25 cellular contexts compared by ENCODE assay signal in genomic region chr2:12652723-12653122, GRCh38.
"Had no signal": no experiment of that assay in that cellular context is flagged by ENCODE, and none has a peak within 500 bp of the region (broad histone marks: within the 10 kb centered on the region; RNA-seq: fewer than 3 reads in every experiment).

No MANE protein-coding gene starts in this region.

- H3K27ac ChIP-seq: adrenal gland, KMS-11 had no signal

- H3K4me3 ChIP-seq: adrenal gland, SJSA1 had no signal

- H3K36me3 ChIP-seq: adrenal gland, SJSA1 had no signal

- DNase-seq: activated B cell treated with CpG ODN at 0.5 μM for 24 hours; activated CD4-positive, alpha-beta memory T cell treated with anti-CD3 and anti-CD28 coated beads for 36 hours; activated CD4-positive, alpha-beta T cell treated with anti-CD3 and anti-CD28 coated beads for 1 hour; activated CD4-positive, alpha-beta T cell treated with anti-CD3 and anti-CD28 coated beads, Interleukin-2, amount 10 ng/mL, durations not matched to agents 24 days and 14 days; activated CD8-positive, alpha-beta memory T cell treated with anti-CD3 and anti-CD28 coated beads for 24 hours; activated gamma-delta T cell treated with Interleukin-2 at 50 U/mL for 16 hours; activated naive CD4-positive, alpha-beta T cell treated with anti-CD3 and anti-CD28 coated beads, Interleukin-2, amount 10 ng/mL, durations not matched to agents 7 days and 5 days; activated naive CD8-positive, alpha-beta T cell treated with anti-CD3 and anti-CD28 coated beads, Interleukin-2, amount 10 ng/mL, durations not matched to agents 7 days and 5 days; activated T-cell treated with anti-CD3 and anti-CD28 coated beads, Interleukin-2, amount 50 U/mL, for 4 hours; adrenal gland; NCI-H1092; NCI-H1417; NCI-H1694; NCI-H2029; NCI-H2107; NCI-H2171 treated with DMSO at 0.1 percent for 48 hours; NCI-H226; NCI-H510A; NCI-H526 treated with DMSO at 0.1 percent for 48 hours; NCI-H82; T-helper 17 cell; T-helper 9 cell had no signal

- H3K9me3 ChIP-seq: adrenal gland, SJSA1 had no signal

- H3K4me2 ChIP-seq: KMS-11 had no signal

- H3K9ac ChIP-seq: KMS-11 had no signal

- H3K27me3 ChIP-seq: adrenal gland, SJSA1 had no signal

- FAIRE-seq: HepG2 had no signal
